ENCODE assay signal across 1 cellular context in the genomic region with DNA sequence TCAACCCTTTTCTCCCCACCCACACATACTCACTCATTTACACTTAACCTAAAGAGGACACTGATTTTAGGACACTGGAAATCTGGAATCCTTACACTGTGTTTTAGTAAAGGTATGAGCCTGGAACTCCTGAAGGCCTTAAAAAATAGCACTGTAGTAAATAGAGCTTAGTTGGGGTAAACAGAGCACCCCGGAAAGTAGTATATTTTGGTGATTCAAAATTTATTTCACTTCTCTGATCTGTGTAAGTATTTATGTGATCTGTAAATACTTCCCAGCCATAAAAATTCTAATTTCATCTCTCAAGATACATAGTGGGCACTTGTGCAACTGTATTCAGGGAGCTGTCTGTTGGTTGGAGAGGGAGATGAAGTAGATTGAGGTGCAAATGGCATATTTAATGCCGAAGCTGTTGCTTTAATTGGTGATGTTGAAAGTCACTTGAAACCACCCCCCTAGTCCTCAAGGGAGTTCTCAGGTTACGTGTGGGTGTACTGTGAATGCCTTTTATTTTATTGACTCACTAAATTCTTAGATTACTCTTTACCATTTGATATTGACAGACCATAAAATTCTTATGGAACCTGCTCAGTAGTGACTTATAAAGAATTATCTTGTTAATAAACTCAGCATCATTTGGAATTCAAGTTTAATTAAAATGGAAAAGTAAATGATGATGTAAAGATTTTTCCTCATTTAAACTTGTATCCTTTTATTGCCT.
TF ChIP-seq lines count a peak whose summit lies in the region.

No MANE protein-coding gene starts in this region.

TF ChIP-seq in HEK293, 187 proteins besides CTCF, POLR2A, EP300 and RAD21 (continued from another document and continues in another):
- TF ChIP-seq MEIS1 (CRISPR knock-in tag; IDR thresholded peaks at IDR 0.05; ENCODE audit: borderline replicate concordance) (no peak), ZBTB6 (tag by site-specific recombination; IDR thresholded peaks at IDR 0.05) (no peak), SETDB1 (IDR thresholded peaks at IDR 0.05; ENCODE audit: insufficient read length, low read length) (no peak), PRDM4 (tag by site-specific recombination; IDR thresholded peaks at IDR 0.05) (peak; percentile 99), ZFHX2 (tag by site-specific recombination; conservative IDR thresholded peaks at IDR 0.05) (peak; percentile 86), ZNF664 (tag by site-specific recombination; IDR thresholded peaks at IDR 0.05) (peak; percentile 90), ZNF660 (tag by site-specific recombination; IDR thresholded peaks at IDR 0.05) (peak; percentile 64), ZNF433 (tag by site-specific recombination; IDR thresholded peaks at IDR 0.05; ENCODE audit: low read depth) (no peak), ZNF701 (tag by site-specific recombination; IDR thresholded peaks at IDR 0.05) (no peak), ZNF558 (tag by site-specific recombination; IDR thresholded peaks at IDR 0.05) (no peak), PRDM10 (tag by site-specific recombination; IDR thresholded peaks at IDR 0.05) (no peak), BCL11B (tag by site-specific recombination; IDR thresholded peaks at IDR 0.05; ENCODE audit: low read depth) (peak; percentile 91), ZNF530 (tag by site-specific recombination; IDR thresholded peaks at IDR 0.05; ENCODE audit: low read depth) (no peak), ZNF621 (tag by site-specific recombination; IDR thresholded peaks at IDR 0.05) (no peak), ZNF830 (tag by site-specific recombination; IDR thresholded peaks at IDR 0.05; ENCODE audit: low read depth) (no peak), OVOL3 (tag by site-specific recombination; IDR thresholded peaks at IDR 0.05) (peak; percentile 94), ZNF37A (tag by site-specific recombination; IDR thresholded peaks at IDR 0.05) (no peak), ZNF580 (tag by site-specific recombination; IDR thresholded peaks at IDR 0.05) (peak; percentile 92), ZNF707 (tag by site-specific recombination; IDR thresholded peaks at IDR 0.05) (no peak), ZNF785 (tag by site-specific recombination; IDR thresholded peaks at IDR 0.05) (no peak), ZNF10 (tag by site-specific recombination; IDR thresholded peaks at IDR 0.05) (peak; percentile 61), HOXA7 (CRISPR knock-in tag; IDR thresholded peaks at IDR 0.05; ENCODE audit: borderline replicate concordance) (no peak), ZNF221 (tag by site-specific recombination; IDR thresholded peaks at IDR 0.05; ENCODE audit: borderline replicate concordance) (no peak), ZNF76 (tag by site-specific recombination; IDR thresholded peaks at IDR 0.05; ENCODE audit: borderline replicate concordance, low read depth) (peak; percentile 33; the same call in 1 of the 2 replicates), MZF1 (tag by site-specific recombination; IDR thresholded peaks at IDR 0.05; ENCODE audit: borderline replicate concordance) (no peak; the same call in 1 of the 2 replicates), EGR2 (tag by site-specific recombination; IDR thresholded peaks at IDR 0.05; ENCODE audit: low read depth) (peak; percentile 74), KLF9 (tag by site-specific recombination; IDR thresholded peaks at IDR 0.05; ENCODE audit: low read depth) (peak; percentile 52), ZNF362 (tag by site-specific recombination; IDR thresholded peaks at IDR 0.05) (0 out of 2 replicates have a peak, but pooled peaks have one; percentile 39), ZBTB26 (tag by site-specific recombination; optimal IDR thresholded peaks at IDR 0.05) (no peak), ZBTB7A (tag by site-specific recombination; IDR thresholded peaks at IDR 0.05; ENCODE audit: low read depth) (no peak)
- TF ChIP-seq, protein P1, sequence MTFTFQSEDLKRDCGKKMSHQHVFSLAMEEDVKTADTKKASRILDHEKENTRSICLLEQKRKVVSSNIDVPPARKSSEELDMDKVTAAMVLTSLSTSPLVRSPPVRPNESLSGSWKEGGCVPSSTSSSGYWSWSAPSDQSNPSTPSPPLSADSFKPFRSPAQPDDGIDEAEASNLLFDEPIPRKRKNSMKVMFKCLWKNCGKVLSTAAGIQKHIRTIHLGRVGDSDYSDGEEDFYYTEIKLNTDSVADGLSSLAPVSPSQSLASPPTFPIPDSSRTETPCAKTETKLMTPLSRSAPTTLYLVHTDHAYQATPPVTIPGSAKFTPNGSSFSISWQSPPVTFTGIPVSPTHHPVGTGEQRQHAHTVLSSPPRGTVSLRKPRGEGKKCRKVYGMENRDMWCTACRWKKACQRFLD (tag by site-specific recombination; IDR thresholded peaks at IDR 0.05), result no peak
- TF ChIP-seq, protein P2, sequence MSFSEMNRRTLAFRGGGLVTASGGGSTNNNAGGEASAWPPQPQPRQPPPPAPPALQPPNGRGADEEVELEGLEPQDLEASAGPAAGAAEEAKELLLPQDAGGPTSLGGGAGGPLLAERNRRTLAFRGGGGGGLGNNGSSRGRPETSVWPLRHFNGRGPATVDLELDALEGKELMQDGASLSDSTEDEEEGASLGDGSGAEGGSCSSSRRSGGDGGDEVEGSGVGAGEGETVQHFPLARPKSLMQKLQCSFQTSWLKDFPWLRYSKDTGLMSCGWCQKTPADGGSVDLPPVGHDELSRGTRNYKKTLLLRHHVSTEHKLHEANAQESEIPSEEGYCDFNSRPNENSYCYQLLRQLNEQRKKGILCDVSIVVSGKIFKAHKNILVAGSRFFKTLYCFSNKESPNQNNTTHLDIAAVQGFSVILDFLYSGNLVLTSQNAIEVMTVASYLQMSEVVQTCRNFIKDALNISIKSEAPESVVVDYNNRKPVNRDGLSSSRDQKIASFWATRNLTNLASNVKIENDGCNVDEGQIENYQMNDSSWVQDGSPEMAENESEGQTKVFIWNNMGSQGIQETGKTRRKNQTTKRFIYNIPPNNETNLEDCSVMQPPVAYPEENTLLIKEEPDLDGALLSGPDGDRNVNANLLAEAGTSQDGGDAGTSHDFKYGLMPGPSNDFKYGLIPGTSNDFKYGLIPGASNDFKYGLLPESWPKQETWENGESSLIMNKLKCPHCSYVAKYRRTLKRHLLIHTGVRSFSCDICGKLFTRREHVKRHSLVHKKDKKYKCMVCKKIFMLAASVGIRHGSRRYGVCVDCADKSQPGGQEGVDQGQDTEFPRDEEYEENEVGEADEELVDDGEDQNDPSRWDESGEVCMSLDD (tag by site-specific recombination; IDR thresholded peaks at IDR 0.05), result no peak
- TF ChIP-seq, protein P3, sequence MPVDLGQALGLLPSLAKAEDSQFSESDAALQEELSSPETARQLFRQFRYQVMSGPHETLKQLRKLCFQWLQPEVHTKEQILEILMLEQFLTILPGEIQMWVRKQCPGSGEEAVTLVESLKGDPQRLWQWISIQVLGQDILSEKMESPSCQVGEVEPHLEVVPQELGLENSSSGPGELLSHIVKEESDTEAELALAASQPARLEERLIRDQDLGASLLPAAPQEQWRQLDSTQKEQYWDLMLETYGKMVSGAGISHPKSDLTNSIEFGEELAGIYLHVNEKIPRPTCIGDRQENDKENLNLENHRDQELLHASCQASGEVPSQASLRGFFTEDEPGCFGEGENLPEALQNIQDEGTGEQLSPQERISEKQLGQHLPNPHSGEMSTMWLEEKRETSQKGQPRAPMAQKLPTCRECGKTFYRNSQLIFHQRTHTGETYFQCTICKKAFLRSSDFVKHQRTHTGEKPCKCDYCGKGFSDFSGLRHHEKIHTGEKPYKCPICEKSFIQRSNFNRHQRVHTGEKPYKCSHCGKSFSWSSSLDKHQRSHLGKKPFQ (tag by site-specific recombination; IDR thresholded peaks at IDR 0.05), result peak; percentile 81
- TF ChIP-seq, protein P4, sequence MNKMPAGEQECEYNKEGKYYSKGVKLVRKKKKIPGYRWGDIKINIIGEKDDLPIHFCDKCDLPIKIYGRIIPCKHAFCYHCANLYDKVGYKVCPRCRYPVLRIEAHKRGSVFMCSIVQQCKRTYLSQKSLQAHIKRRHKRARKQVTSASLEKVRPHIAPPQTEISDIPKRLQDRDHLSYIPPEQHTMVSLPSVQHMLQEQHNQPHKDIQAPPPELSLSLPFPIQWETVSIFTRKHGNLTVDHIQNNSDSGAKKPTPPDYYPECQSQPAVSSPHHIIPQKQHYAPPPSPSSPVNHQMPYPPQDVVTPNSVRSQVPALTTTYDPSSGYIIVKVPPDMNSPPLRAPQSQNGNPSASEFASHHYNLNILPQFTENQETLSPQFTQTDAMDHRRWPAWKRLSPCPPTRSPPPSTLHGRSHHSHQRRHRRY (tag by site-specific recombination; IDR thresholded peaks at IDR 0.05), result no peak
- TF ChIP-seq, protein P5, sequence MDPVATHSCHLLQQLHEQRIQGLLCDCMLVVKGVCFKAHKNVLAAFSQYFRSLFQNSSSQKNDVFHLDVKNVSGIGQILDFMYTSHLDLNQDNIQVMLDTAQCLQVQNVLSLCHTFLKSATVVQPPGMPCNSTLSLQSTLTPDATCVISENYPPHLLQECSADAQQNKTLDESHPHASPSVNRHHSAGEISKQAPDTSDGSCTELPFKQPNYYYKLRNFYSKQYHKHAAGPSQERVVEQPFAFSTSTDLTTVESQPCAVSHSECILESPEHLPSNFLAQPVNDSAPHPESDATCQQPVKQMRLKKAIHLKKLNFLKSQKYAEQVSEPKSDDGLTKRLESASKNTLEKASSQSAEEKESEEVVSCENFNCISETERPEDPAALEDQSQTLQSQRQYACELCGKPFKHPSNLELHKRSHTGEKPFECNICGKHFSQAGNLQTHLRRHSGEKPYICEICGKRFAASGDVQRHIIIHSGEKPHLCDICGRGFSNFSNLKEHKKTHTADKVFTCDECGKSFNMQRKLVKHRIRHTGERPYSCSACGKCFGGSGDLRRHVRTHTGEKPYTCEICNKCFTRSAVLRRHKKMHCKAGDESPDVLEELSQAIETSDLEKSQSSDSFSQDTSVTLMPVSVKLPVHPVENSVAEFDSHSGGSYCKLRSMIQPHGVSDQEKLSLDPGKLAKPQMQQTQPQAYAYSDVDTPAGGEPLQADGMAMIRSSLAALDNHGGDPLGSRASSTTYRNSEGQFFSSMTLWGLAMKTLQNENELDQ (tag by site-specific recombination; IDR thresholded peaks at IDR 0.05; ENCODE audit: low read depth), result no peak
